ENCODE assay signal across 9 cellular contexts in the genomic region with DNA sequence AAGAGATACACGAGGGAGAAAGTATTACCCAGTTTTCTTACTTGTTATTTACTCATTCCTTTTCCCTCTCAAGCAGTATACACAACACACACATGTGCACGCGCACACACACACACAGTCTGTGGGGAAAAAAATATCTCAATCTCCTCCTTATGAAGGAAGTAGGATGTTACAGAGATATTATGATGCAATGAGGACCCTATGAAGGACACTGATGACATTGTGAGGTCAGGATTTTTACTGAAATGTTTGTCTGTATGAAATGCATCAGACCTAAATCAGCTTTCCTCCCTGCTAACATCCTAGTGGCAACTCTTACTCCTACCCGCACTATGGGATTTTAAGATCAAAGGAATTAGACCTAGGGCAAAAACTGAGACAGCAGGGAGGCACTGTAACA. TPM values are rescaled to one million over a fixed set of nuclear protein-coding genes. Genes with fewer than 3 reads are reported as not detected.
"Had no signal": no experiment of that assay in that cellular context is flagged by ENCODE, and none has a peak within 500 bp of the region (broad histone marks: within the 10 kb centered on the region; RNA-seq: fewer than 3 reads in every experiment).

A gene (plus strand): TSS at position 270 of the 400 bp plus-strand sequence. CDS start 204 bp downstream, outside the sequence.

- H3K4me3 ChIP-seq: GM23338, HAP-1 had no signal

- H3K9me3 ChIP-seq: HAP-1 had no signal

- H3K9me3 Mint-ChIP-seq: GM23338, HFFc6 had no signal

- H3K27ac ChIP-seq: HL-60 had no signal

- H3K4me2 ChIP-seq: GM23338 had no signal

- H3K27ac Mint-ChIP-seq: GM23338, HFFc6, IgD-negative memory B cell had no signal

- H2AFZ ChIP-seq: GM23338 had no signal

- DNase-seq: H7, HFFc6 had no signal

- H3K4me1 ChIP-seq: HAP-1 had no signal

- ATAC-seq: GM23338, HCT116 had no signal

- H3K4me3 Mint-ChIP-seq: GM23338, HFFc6, IgD-negative memory B cell had no signal

- H3K36me3 ChIP-seq: HAP-1 had no signal

RNA-seq across cellular contexts. Expression of the gene that starts here (rescaled TPM):
- total RNA-seq: GM23338, H4, H7, HFFc6, HT1080 had no signal
- polyA plus RNA-seq: GM23338 had no signal
